2 cellular contexts compared by ENCODE assay signal in the genomic region with DNA sequence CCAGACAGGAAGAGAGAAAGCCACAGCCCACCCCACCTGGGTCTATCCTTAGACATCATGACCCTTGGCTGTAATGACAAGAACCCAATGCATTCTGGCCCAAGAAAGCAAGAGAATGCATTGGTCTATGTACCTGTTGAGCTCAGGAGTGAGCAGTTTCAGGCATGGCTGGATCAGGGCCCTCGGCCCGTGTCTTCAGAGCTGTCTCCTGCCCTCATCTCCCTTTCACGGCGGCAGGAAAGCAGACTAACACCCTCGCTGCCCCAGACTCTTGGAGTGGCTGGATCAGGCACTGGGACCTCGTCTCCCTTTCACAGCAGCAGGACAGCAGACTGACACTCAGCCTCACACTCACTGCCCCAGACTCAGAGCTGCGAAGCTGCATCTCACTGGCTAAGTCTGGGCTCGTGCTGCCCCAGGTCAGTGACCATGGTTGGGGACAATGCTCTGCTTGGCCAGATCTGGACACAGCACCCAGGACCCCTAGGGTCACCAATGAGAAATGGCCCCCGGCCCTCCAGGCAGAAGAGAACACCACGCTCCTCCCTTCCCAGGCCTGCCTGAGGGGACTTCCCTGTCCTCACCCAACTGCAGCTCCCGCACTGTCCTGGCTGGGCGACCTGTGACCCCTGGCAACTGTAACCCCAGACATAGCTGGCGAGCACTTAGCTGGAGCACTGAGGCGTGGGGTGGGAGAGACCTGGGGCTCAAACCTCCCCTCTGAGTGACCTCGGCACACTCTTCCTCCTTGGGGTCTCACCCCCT.
TF ChIP-seq lines count a peak whose summit lies in the region.

No MANE protein-coding gene starts in this region.

TF ChIP-seq in A549, 52 proteins besides CTCF, POLR2A, EP300 and RAD21:
- TF ChIP-seq MAZ (IDR thresholded peaks at IDR 0.05; ENCODE audit: borderline replicate concordance, low read depth, low read length) (no peak), RFX5 (IDR thresholded peaks at IDR 0.05) (no peak), MAFK (IDR thresholded peaks at IDR 0.05; ENCODE audit: partially characterized antibody) (no peak), HOXB13 (CRISPR knock-in tag; IDR thresholded peaks at IDR 0.05; ENCODE audit: low read depth) (no peak), TFCP2L1 (CRISPR knock-in tag; IDR thresholded peaks at IDR 0.05) (no peak), HDAC2 (IDR thresholded peaks at IDR 0.05) (no peak), RARB (CRISPR knock-in tag; IDR thresholded peaks at IDR 0.05) (no peak), BHLHE40 (IDR thresholded peaks at IDR 0.05; ENCODE audit: low read depth, low read length) (no peak), ZSCAN20 (CRISPR knock-in tag; IDR thresholded peaks at IDR 0.05) (no peak), NPAS2 (CRISPR knock-in tag; IDR thresholded peaks at IDR 0.05; ENCODE audit: borderline replicate concordance) (no peak), RNF2 (IDR thresholded peaks at IDR 0.05; ENCODE audit: borderline replicate concordance, low read depth) (no peak), KDM5A (IDR thresholded peaks at IDR 0.05) (no peak), NR3C1 (IDR thresholded peaks at IDR 0.05) (no peak), SMC3 (IDR thresholded peaks at IDR 0.05) (no peak)
- TF ChIP-seq, protein P1, sequence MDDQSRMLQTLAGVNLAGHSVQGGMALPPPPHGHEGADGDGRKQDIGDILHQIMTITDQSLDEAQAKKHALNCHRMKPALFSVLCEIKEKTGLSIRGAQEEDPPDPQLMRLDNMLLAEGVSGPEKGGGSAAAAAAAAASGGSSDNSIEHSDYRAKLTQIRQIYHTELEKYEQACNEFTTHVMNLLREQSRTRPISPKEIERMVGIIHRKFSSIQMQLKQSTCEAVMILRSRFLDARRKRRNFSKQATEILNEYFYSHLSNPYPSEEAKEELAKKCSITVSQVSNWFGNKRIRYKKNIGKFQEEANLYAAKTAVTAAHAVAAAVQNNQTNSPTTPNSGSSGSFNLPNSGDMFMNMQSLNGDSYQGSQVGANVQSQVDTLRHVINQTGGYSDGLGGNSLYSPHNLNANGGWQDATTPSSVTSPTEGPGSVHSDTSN (IDR thresholded peaks at IDR 0.05), result no peak
- TF ChIP-seq, protein P2, sequence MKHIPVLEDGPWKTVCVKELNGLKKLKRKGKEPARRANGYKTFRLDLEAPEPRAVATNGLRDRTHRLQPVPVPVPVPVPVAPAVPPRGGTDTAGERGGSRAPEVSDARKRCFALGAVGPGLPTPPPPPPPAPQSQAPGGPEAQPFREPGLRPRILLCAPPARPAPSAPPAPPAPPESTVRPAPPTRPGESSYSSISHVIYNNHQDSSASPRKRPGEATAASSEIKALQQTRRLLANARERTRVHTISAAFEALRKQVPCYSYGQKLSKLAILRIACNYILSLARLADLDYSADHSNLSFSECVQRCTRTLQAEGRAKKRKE (CRISPR knock-in tag; IDR thresholded peaks at IDR 0.05; ENCODE audit: low read depth), result no peak
- TF ChIP-seq, protein P3, sequence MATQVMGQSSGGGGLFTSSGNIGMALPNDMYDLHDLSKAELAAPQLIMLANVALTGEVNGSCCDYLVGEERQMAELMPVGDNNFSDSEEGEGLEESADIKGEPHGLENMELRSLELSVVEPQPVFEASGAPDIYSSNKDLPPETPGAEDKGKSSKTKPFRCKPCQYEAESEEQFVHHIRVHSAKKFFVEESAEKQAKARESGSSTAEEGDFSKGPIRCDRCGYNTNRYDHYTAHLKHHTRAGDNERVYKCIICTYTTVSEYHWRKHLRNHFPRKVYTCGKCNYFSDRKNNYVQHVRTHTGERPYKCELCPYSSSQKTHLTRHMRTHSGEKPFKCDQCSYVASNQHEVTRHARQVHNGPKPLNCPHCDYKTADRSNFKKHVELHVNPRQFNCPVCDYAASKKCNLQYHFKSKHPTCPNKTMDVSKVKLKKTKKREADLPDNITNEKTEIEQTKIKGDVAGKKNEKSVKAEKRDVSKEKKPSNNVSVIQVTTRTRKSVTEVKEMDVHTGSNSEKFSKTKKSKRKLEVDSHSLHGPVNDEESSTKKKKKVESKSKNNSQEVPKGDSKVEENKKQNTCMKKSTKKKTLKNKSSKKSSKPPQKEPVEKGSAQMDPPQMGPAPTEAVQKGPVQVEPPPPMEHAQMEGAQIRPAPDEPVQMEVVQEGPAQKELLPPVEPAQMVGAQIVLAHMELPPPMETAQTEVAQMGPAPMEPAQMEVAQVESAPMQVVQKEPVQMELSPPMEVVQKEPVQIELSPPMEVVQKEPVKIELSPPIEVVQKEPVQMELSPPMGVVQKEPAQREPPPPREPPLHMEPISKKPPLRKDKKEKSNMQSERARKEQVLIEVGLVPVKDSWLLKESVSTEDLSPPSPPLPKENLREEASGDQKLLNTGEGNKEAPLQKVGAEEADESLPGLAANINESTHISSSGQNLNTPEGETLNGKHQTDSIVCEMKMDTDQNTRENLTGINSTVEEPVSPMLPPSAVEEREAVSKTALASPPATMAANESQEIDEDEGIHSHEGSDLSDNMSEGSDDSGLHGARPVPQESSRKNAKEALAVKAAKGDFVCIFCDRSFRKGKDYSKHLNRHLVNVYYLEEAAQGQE (IDR thresholded peaks at IDR 0.05), result no peak

TF ChIP-seq in GM12878, 131 proteins besides CTCF, POLR2A, EP300 and RAD21:
- TF ChIP-seq NR2F1 (conservative IDR thresholded peaks at IDR 0.05), result peak; percentile 36; the same call in 1 of the 2 replicates
- TF ChIP-seq, protein P4, sequence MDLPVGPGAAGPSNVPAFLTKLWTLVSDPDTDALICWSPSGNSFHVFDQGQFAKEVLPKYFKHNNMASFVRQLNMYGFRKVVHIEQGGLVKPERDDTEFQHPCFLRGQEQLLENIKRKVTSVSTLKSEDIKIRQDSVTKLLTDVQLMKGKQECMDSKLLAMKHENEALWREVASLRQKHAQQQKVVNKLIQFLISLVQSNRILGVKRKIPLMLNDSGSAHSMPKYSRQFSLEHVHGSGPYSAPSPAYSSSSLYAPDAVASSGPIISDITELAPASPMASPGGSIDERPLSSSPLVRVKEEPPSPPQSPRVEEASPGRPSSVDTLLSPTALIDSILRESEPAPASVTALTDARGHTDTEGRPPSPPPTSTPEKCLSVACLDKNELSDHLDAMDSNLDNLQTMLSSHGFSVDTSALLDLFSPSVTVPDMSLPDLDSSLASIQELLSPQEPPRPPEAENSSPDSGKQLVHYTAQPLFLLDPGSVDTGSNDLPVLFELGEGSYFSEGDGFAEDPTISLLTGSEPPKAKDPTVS (IDR thresholded peaks at IDR 0.05; ENCODE audit: low read depth, low read length), result no peak
